Comparison of ENCODE assay signal across 26 cellular contexts in genomic region chr14:63766616-63767015, GRCh38.
"Had no signal": no experiment of that assay in that cellular context is flagged by ENCODE, and none has a peak within 500 bp of the region (broad histone marks: within the 10 kb centered on the region; RNA-seq: fewer than 3 reads in every experiment).

No MANE protein-coding gene starts in this region.

- ATAC-seq: activated CD4-positive, alpha-beta T cell treated with anti-CD3 and anti-CD28 coated beads for 36 hours; heart left ventricle; left cardiac atrium; stimulated activated naive CD8-positive, alpha-beta T cell treated with anti-CD3 and anti-CD28 coated beads, Interleukin-15, amount 100 ng/mL, for 72 hours; WTC11 had no signal

- FAIRE-seq: endometrium, urothelium cell line had no signal

- H3K27me3 ChIP-seq: adrenal gland, ascending aorta, brain microvascular endothelial cell, heart left ventricle, suprapubic skin, tibial nerve had no signal

- H3K4me3 ChIP-seq: adrenal gland, ascending aorta, heart left ventricle, prostate gland, suprapubic skin, tibial nerve had no signal

- H3K9me3 ChIP-seq: adrenal gland, ascending aorta, heart left ventricle, prostate gland, suprapubic skin, tibial nerve had no signal

- DNase-seq: activated CD4-positive, alpha-beta T cell treated with anti-CD3 and anti-CD28 coated beads for 36 hours; activated CD4-positive, alpha-beta T cell treated with anti-CD3 and anti-CD28 coated beads, Interleukin-2, amount 50 U/mL, for 4 hours; activated CD8-positive, alpha-beta memory T cell treated with anti-CD3 and anti-CD28 coated beads for 24 hours; activated CD8-positive, alpha-beta memory T cell treated with anti-CD3 and anti-CD28 coated beads, Interleukin-2, amount 50 U/mL, for 4 hours; activated naive CD4-positive, alpha-beta T cell; activated T-cell treated with anti-CD3 and anti-CD28 coated beads, Interleukin-2, amount 50 U/mL, for 24 hours; adrenal gland; brain microvascular endothelial cell; caudate nucleus; effector CD4-positive, alpha-beta T cell; heart left ventricle; islet precursor cell; left cardiac atrium; mesenchymal stem cell; naive B cell; stimulated activated CD4-positive, alpha-beta T cell treated with anti-CD3 and anti-CD28 coated beads, Interleukin-12 subunit alpha, Interleukin-12 subunit beta, amount 100 ng/mL, for 4 hours; stimulated activated CD4-positive, alpha-beta T cell treated with anti-CD3 and anti-CD28 coated beads, Interleukin-4, amount 100 ng/mL, for 4 hours; stimulated activated naive CD8-positive, alpha-beta T cell treated with anti-CD3 and anti-CD28 coated beads, Interleukin-15, amount 100 ng/mL, for 72 hours; T1000 had no signal

- H3K4me1 ChIP-seq: adrenal gland, ascending aorta, heart left ventricle, prostate gland, suprapubic skin, tibial nerve had no signal

- H3K36me3 ChIP-seq: adrenal gland, ascending aorta, brain microvascular endothelial cell, heart left ventricle, prostate gland, suprapubic skin, tibial nerve had no signal

- H3K27ac ChIP-seq: adrenal gland, ascending aorta, brain microvascular endothelial cell, heart left ventricle, prostate gland, suprapubic skin, tibial nerve had no signal
